ENCODE assay signal across 27 cellular contexts in genomic region chr2:238606311-238606710, GRCh38.
DNase-seq lines count a peak whose midpoint lies in the region; TF ChIP-seq lines count a peak whose summit lies in the region.
"Had no signal": no experiment of that assay in that cellular context is flagged by ENCODE, and none has a peak within 500 bp of the region (broad histone marks: within the 10 kb centered on the region; RNA-seq: fewer than 3 reads in every experiment).

No MANE protein-coding gene starts in this region.

- no peak overlapping the region for H3K27ac ChIP-seq in HEK293 (ENCODE audit: extremely low read depth, low read depth, low read length)
- H3K27ac ChIP-seq: 22Rv1; A549; BLaER1; BLaER1 treated with 17β-estradiol and CSF1 and Interleukin-3, amounts not matched to agents 10 nM and 100 nM; C4-2B had no signal

- CTCF ChIA-PET in HEK293 (lab: Yijun Ruan, JAX), result interaction anchor here (0.5 kb wide), 1 partner anchor 245 kb away, joined by 3 read pairs; no protein-coding TSS in a partner anchor

- no peak for DNase-seq in stimulated activated CD4-positive, alpha-beta T cell treated with anti-CD3 and anti-CD28 coated beads, Interleukin-4, amount 100 ng/mL, for 1 hour
- DNase-seq: 8988T; ACHN; AML-193; BE2C; C1 segment of cervical spinal cord; Caco-2; Calu3; CD4-positive, alpha-beta memory T cell; CD4-positive, alpha-beta T cell; CD4-positive, CD25-positive, alpha-beta regulatory T cell; CD8-positive, alpha-beta memory T cell; CD8-positive, alpha-beta T cell; COR-L47; DMS 273 treated with DMSO at 0.1 percent for 48 hours; DMS153; DMS53; DMS79; DMS79 treated with DMSO at 0.1 percent for 48 hours; DND-41; EL had no signal

- no peaks in the 10 kb centered on the region for H3K9me3 ChIP-seq in HEK293 (ENCODE audit: control insufficient read depth, insufficient read depth, low read depth, low read length)
- H3K9me3 ChIP-seq: BE2C, Caco-2 had no signal

- POLR2A ChIA-PET in HEK293 (lab: Yijun Ruan, JAX), result no interaction called here

- TF ChIP-seq CTCF in HEK293 (tag by site-specific recombination; IDR thresholded peaks at IDR 0.05), result no peak

- H3K4me3 ChIP-seq in HEK293 (ENCODE audit: low read depth, low read length), result no peak overlapping the region
- H3K4me3 ChIP-seq: A549; BLaER1; BLaER1 treated with 17β-estradiol and CSF1 and Interleukin-3, amounts not matched to agents 10 nM and 100 nM had no signal

- no peaks in the 10 kb centered on the region for H3K36me3 ChIP-seq in HEK293 (ENCODE audit: control insufficient read depth in 2 of 2, insufficient read depth in 1 of 2, low read length in 2 of 2)
- H3K36me3 ChIP-seq: BE2C; BLaER1; BLaER1 treated with 17β-estradiol and CSF1 and Interleukin-3, amounts not matched to agents 10 nM and 100 nM had no signal

- H3K4me1 ChIP-seq in HEK293 (ENCODE audit: control insufficient read depth, insufficient read depth, low read length), result no peaks in the 10 kb centered on the region
- H3K4me1 ChIP-seq: BE2C, Caco-2 had no signal

TF ChIP-seq in HEK293, 187 proteins besides CTCF, POLR2A, EP300 and RAD21:
- TF ChIP-seq SCRT2 (tag by site-specific recombination; IDR thresholded peaks at IDR 0.05) (peak; percentile 64), FEZF1 (tag by site-specific recombination; IDR thresholded peaks at IDR 0.05) (no peak), ZNF26 (tag by site-specific recombination; IDR thresholded peaks at IDR 0.05) (no peak)
